9 cellular contexts compared by ENCODE assay signal in genomic region chr12:47088021-47088944, GRCh38. TPM values are rescaled to one million over a fixed set of nuclear protein-coding genes. Genes with fewer than 3 reads are reported as not detected.
DNase-seq lines count a peak whose midpoint lies in the region; ATAC-seq, FAIRE-seq and TF ChIP-seq lines count a peak whose summit lies in the region.
"Had no signal": no experiment of that assay in that cellular context is flagged by ENCODE, and none has a peak within 500 bp of the region (broad histone marks: within the 10 kb centered on the region; RNA-seq: fewer than 3 reads in every experiment).

No MANE protein-coding gene starts in this region.

- H3K27ac ChIP-seq in endodermal cell (ENCODE audit: low read depth, low read length): no peak overlapping the region

- DNase-seq in NCI-H2196 treated with DMSO at 0.1 percent for 48 hours (lab: John Stamatoyannopoulos, UW; ENCODE audit: unreplicated experiment) (peak; percentile 58), endodermal cell (no peak), osteocyte (ENCODE audit: extremely low spot score, unreplicated experiment) (no peak), NCI-H128 (lab: John Stamatoyannopoulos, UW; ENCODE audit: unreplicated experiment) (no peak), anterior cingulate cortex (lab: John Stamatoyannopoulos, UW) (no peak)
- DNase-seq in stimulated activated naive CD4-positive, alpha-beta T cell treated with Interleukin-2 at 50 U/mL for 16 hours (lab: John Stamatoyannopoulos, UW): no peak
- DNase-seq: activated T-cell treated with anti-CD3 and anti-CD28 coated beads, Interleukin-2, amount 50 U/mL, for 48 hours had no signal

- no peaks in the 10 kb centered on the region for H3K9me3 ChIP-seq in endodermal cell (ENCODE audit: control insufficient read depth, low read length)

- H3K27ac Mint-ChIP-seq in endodermal cell (peak overlapping the region; percentile 35), osteocyte (ENCODE audit: unreplicated experiment) (peak overlapping the region; percentile 74)

- H3K36me3 Mint-ChIP-seq in endodermal cell (ENCODE audit: low read depth) (no peaks in the 10 kb centered on the region), osteocyte (ENCODE audit: unreplicated experiment) (no peaks in the 10 kb centered on the region)

- peaks cover 12% of the 10 kb centered on the region for H3K4me1 ChIP-seq in endodermal cell (ENCODE audit: control insufficient read depth, insufficient read depth, low read length)

- H3K27me3 Mint-ChIP-seq in endodermal cell (ENCODE audit: insufficient read depth): no peaks in the 10 kb centered on the region
- H3K27me3 Mint-ChIP-seq in osteocyte (ENCODE audit: unreplicated experiment): no peaks in the 10 kb centered on the region

- H3K27me3 ChIP-seq in endodermal cell (ENCODE audit: control insufficient read depth, insufficient read depth, low read length, poor library complexity, severe bottlenecking): no peaks in the 10 kb centered on the region

- H3K4me3 Mint-ChIP-seq in endodermal cell: no peak overlapping the region
- no peak overlapping the region for H3K4me3 Mint-ChIP-seq in osteocyte (ENCODE audit: unreplicated experiment)

- H3K4me1 Mint-ChIP-seq in endodermal cell (peaks cover 35% of the 10 kb centered on the region), osteocyte (ENCODE audit: unreplicated experiment) (peaks cover 60% of the 10 kb centered on the region)

- H3K9me3 Mint-ChIP-seq in endodermal cell: no peaks in the 10 kb centered on the region
- peaks cover 7% of the 10 kb centered on the region for H3K9me3 Mint-ChIP-seq in osteocyte (ENCODE audit: unreplicated experiment)

- no peak for ATAC-seq in GM18498 (IDR thresholded peaks at IDR 0.05; ENCODE audit: unreplicated experiment)

- TF ChIP-seq CTCF in endodermal cell (conservative IDR thresholded peaks at IDR 0.05) (no peak), osteocyte (IDR thresholded peaks at IDR 0.05) (no peak)

- no peak overlapping the region for H3K9ac ChIP-seq in endodermal cell (ENCODE audit: extremely low read depth, low read length, poor library complexity, severe bottlenecking)

- peak; percentile 96 for FAIRE-seq in G401.6 (lab: Jason Lieb, UNC)

- no peaks in the 10 kb centered on the region for H3K36me3 ChIP-seq in endodermal cell (ENCODE audit: control insufficient read depth, insufficient read depth, low read length)

- WGBS in endodermal cell (ENCODE audit: insufficient coverage in 1 of 2, insufficient read length in 1 of 2), 2 experiments: 88 to 90% methylated on average over 3 to 7 of the region's 7 CpGs

- H3K4me3 ChIP-seq in endodermal cell (ENCODE audit: low read length): no peak overlapping the region

RNA-seq across cellular contexts. Expression of gene AMIGO2, which starts 8.5 kb away (rescaled TPM):
- total RNA-seq in endodermal cell: 1 to 10 TPM; 6.4 to 7.8 TPM
- 10.4 TPM for polyA plus RNA-seq in endodermal cell (2013, experiment 1 of 2)
- polyA plus RNA-seq in endodermal cell (2013, experiment 2 of 2): 10.8 TPM
- total RNA-seq in osteocyte: 16.3 and 16.9 TPM in 2 replicates

RNA-seq across cellular contexts. Expression of gene PCED1B, which starts 8.9 kb away (rescaled TPM):
- total RNA-seq in endodermal cell (1 to 10 TPM; 2.5 to 7.0 TPM), osteocyte (1.6 and 2.5 TPM in 2 replicates)
- 2.7 TPM for polyA plus RNA-seq in endodermal cell (2013, experiment 1 of 2)
- 2.0 TPM for polyA plus RNA-seq in endodermal cell (2013, experiment 2 of 2)
